3 cellular contexts compared by ENCODE assay signal in the genomic region with DNA sequence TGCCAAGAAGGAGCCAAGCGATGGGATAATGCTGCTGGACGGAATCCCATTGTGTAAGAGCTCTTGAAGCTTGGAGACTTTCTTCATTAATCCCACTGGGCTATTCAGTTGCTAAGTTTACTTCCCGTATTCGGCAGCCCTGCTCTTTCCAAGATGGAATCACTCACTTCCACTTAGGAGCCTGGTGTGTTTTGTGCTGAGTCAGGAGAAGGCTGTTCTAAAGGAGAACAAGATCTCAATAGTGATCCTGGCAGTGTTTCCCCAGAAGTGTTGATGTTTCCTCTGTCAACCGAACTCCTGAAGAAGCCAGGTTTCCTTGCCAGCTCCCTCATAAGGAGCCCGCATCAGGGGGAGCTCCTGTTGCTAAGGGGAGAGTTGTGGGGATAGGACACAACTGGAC.
TF ChIP-seq lines count a peak whose summit lies in the region.

No MANE protein-coding gene starts in this region.

TF ChIP-seq in A549, 52 proteins besides CTCF, POLR2A, EP300 and RAD21:
- no peak for TF ChIP-seq RFX5 (IDR thresholded peaks at IDR 0.05)
- TF ChIP-seq ZNF302 (CRISPR knock-in tag; IDR thresholded peaks at IDR 0.05) = no peak
- TF ChIP-seq HOXA7 (CRISPR knock-in tag; IDR thresholded peaks at IDR 0.05) = no peak
- peak; percentile 86 for TF ChIP-seq MAFK (IDR thresholded peaks at IDR 0.05; ENCODE audit: partially characterized antibody)

TF ChIP-seq in IMR-90, 13 proteins besides CTCF, POLR2A, EP300 and RAD21:
- TF ChIP-seq MAFK (IDR thresholded peaks at IDR 0.05; ENCODE audit: low read depth, low read length) (peak; percentile 85), USF2 (IDR thresholded peaks at IDR 0.05; ENCODE audit: low read depth, low read length) (no peak)

TF ChIP-seq in H1, 55 proteins besides CTCF, POLR2A, EP300 and RAD21:
- TF ChIP-seq MAFK (IDR thresholded peaks at IDR 0.05; ENCODE audit: low read depth, low read length) (peak; percentile 72), CHD2 (IDR thresholded peaks at IDR 0.05; ENCODE audit: low read length) (no peak)
